Comparison of ENCODE assay signal across 1 cellular context in the genomic region with DNA sequence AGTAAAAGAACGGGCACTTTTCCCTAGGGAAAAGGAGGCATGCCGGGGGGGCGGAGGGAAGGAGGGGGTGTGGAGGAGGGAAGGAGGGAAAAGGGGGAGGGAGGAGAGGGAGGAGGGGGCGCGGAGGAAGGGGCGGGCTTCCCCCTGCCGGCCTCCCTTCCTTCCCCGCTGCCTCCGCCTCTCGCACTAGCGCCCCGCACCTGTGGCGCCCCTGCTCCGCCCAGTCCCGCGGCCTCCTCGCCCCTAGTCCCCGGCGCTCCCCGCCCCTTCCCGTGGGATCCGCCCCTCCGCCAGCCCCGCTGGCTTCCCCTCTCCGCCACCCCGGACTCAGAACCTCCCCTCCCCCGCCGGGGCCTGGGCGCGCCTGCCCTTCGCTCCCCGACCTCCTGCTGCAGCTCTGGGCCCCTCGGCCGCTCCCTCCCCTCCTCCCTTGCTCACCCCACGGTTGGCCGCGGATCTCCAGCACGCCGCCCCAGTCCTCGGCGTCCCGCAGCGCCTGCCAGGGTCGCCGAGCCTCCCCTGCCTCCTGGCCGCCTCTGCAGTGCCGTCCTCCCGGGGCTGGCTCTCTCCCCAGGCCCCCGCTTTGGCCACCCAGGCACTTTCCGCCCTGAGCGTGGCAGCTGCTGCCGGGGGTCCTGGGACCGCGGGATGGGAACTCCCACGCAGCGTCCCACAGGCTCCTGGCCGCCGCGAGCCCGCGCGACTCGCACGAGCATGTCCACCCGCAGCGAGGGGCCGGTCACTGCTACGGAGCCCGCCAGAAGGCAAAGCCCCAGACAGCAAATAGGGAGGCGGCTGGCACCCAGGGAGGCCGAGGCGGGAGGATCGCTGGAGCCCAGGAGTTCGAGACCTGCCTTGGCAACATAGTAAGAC.
TF ChIP-seq lines count a peak whose summit lies in the region.

No MANE protein-coding gene starts in this region.

TF ChIP-seq in SK-N-SH treated with all-trans-retinoic acid at 6 μM for 48 hours, 23 proteins besides CTCF, POLR2A, EP300 and RAD21 (continued from another document):
- TF ChIP-seq ZNF70 (CRISPR knock-in tag; IDR thresholded peaks at IDR 0.05) (no peak), RARB (CRISPR knock-in tag; IDR thresholded peaks at IDR 0.05) (no peak), TCF4 (CRISPR knock-in tag; IDR thresholded peaks at IDR 0.05; ENCODE audit: borderline replicate concordance) (no peak), ISL1 (CRISPR knock-in tag; IDR thresholded peaks at IDR 0.05) (no peak), ZNF565 (CRISPR knock-in tag; conservative IDR thresholded peaks at IDR 0.05; ENCODE audit: low read depth) (no peak)
